8 cellular contexts compared by ENCODE assay signal in the genomic region with DNA sequence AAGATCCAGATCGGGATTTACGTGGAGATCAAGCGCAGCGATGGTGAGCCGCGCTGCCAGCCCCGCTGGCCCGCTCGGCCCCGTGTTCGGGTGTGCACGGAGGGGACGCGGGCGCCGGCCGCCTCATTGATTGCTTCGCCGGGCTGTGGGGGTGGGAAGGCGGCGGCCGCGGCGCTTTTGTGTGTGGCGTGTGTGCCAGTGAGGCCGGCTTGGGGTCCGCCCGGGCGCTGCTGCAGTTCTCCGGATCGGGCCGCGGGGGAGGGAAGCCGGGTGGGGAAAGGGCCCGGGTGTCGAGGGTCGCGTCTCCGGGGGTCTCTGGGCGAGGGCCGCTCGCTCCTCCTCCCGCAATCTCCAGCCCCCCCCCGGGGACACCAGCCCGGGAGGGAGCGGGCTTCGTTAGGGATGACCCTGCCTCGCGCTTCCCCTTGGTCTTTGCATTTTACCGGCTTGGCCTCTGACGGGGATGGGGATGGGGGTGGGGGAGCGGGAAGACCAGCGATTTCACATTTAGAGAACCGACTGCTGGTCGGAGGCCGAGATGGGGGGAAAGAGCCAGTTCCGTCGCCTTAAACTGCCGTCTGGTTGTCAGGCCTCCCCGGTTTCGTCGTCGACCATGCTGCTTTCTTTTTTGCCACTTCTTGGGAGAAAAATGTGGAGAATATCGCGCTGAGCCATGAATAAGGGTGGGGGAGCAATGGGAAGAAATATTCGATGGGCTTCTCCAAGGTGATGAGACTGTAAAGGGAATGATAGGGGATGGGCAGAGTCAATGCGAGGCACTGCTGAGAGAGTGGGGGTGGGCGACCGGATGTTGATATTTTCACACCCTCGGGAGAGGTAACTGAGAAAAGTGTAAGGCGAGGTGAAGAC.
DNase-seq lines count a peak whose midpoint lies in the region; ATAC-seq and TF ChIP-seq lines count a peak whose summit lies in the region.

No MANE protein-coding gene starts in this region.

- H3K36me3 ChIP-seq in OCI-LY1 (ENCODE audit: insufficient read depth, low read length), result peaks cover 26% of the 10 kb centered on the region

- peak overlapping the region; percentile 92 to 98 (median 98) for H3K4me3 Mint-ChIP-seq in nephron
- H3K4me3 Mint-ChIP-seq in stimulated activated naive CD8-positive, alpha-beta T cell treated with anti-CD3 and anti-CD28 coated beads, Interleukin-15, amount 100 ng/mL, for 72 hours, result peak overlapping the region; percentile 89 to 91

- peaks cover 3% of the 10 kb centered on the region; the same call in 1 of the 2 replicates for H4K20me1 ChIP-seq in OCI-LY1 (ENCODE audit: insufficient read depth, low read length)

- H3K79me2 ChIP-seq in OCI-LY1 (ENCODE audit: insufficient read depth, low read length), result peaks cover 52% of the 10 kb centered on the region

- H3K9me2 ChIP-seq in OCI-LY1 (ENCODE audit: low read depth, low read length), result no peaks in the 10 kb centered on the region

- peak overlapping the region; percentile 90 to 97 (median 95) for H3K27ac Mint-ChIP-seq in nephron
- peak overlapping the region; percentile 97 to 99 for H3K27ac Mint-ChIP-seq in stimulated activated naive CD8-positive, alpha-beta T cell treated with anti-CD3 and anti-CD28 coated beads, Interleukin-15, amount 100 ng/mL, for 72 hours

- H3K9me3 Mint-ChIP-seq in nephron, result no peaks in the 10 kb centered on the region
- no peaks in the 10 kb centered on the region for H3K9me3 Mint-ChIP-seq in stimulated activated naive CD8-positive, alpha-beta T cell treated with anti-CD3 and anti-CD28 coated beads, Interleukin-15, amount 100 ng/mL, for 72 hours

- ATAC-seq in GM18511 (IDR thresholded peaks at IDR 0.05; ENCODE audit: unreplicated experiment), result peak; percentile 34
- ATAC-seq in HG03039 (IDR thresholded peaks at IDR 0.05; ENCODE audit: unreplicated experiment), result peak; percentile 9
- ATAC-seq in stimulated activated naive CD8-positive, alpha-beta T cell treated with anti-CD3 and anti-CD28 coated beads, Interleukin-15, amount 100 ng/mL, for 72 hours, result peak; percentile 35

- peaks cover 48% of the 10 kb centered on the region for H3K4me1 Mint-ChIP-seq in nephron
- H3K4me1 Mint-ChIP-seq in stimulated activated naive CD8-positive, alpha-beta T cell treated with anti-CD3 and anti-CD28 coated beads, Interleukin-15, amount 100 ng/mL, for 72 hours, result peaks cover 79% of the 10 kb centered on the region

- H3K4me2 ChIP-seq in OCI-LY1 (ENCODE audit: low read length), result peak overlapping the region; percentile 87

- peak; percentile 17 to 31 for DNase-seq in activated T-helper 1 cell treated with anti-CD3 and anti-CD28 coated beads, Interleukin-2, amount 50 U/mL, for 16 hours (ENCODE audit: low read depth in 1 of 2, low spot score in 1 of 2)
- DNase-seq in fibroblast of peridontal ligament (ENCODE audit: extremely low read depth), result peak; percentile 36
- peak; percentile 55 to 62 for DNase-seq in stimulated activated naive CD8-positive, alpha-beta T cell treated with anti-CD3 and anti-CD28 coated beads, Interleukin-15, amount 100 ng/mL, for 72 hours

- peak overlapping the region; percentile 93 for H3K9ac ChIP-seq in OCI-LY1 (ENCODE audit: low read length)

- peak overlapping the region; percentile 96 for H3K4me3 ChIP-seq in OCI-LY1 (ENCODE audit: low read depth, low read length, poor library complexity, severe bottlenecking)

- H3K9me3 ChIP-seq in OCI-LY1 (ENCODE audit: low read length), result no peaks in the 10 kb centered on the region

- H3K36me3 Mint-ChIP-seq in nephron (ENCODE audit: low read depth), result peaks cover 6% of the 10 kb centered on the region

- H3K27me3 Mint-ChIP-seq in nephron (ENCODE audit: low read depth), result no peaks in the 10 kb centered on the region
- no peaks in the 10 kb centered on the region for H3K27me3 Mint-ChIP-seq in stimulated activated naive CD8-positive, alpha-beta T cell treated with anti-CD3 and anti-CD28 coated beads, Interleukin-15, amount 100 ng/mL, for 72 hours

- H3F3A ChIP-seq in OCI-LY1 (ENCODE audit: insufficient read depth, low read length), result no peaks in the 10 kb centered on the region

- H2AFZ ChIP-seq in OCI-LY1 (ENCODE audit: low read length), result no peak overlapping the region

- peak overlapping the region; percentile 79 for H3K27ac ChIP-seq in 22Rv1
- peak overlapping the region; percentile 74 for H3K27ac ChIP-seq in OCI-LY1 (ENCODE audit: low read depth, low read length, poor library complexity, severe bottlenecking)

- no peaks in the 10 kb centered on the region for H3K27me3 ChIP-seq in OCI-LY1 (ENCODE audit: insufficient read depth, low read length)

- TF ChIP-seq CTCF in 22Rv1 (IDR thresholded peaks at IDR 0.05) (no peak), OCI-LY1 (IDR thresholded peaks at IDR 0.05; ENCODE audit: low read length) (no peak), nephron (IDR thresholded peaks at IDR 0.05; ENCODE audit: unreplicated experiment in 3 of 3) (no peak)

- peaks cover 42% of the 10 kb centered on the region for H3K4me1 ChIP-seq in OCI-LY1 (ENCODE audit: insufficient read depth, low read length, severe bottlenecking)

Comparison
In these comparisons a context has a peak if more than half of its experiments do, and no peak if none do; other contexts are left out.
1. Peak in every context shown above with its lines: DNase-seq, ATAC-seq, H3K4me3 ChIP-seq and H3K27ac ChIP-seq.